Comparison of ENCODE assay signal across 34 cellular contexts in the genomic region with DNA sequence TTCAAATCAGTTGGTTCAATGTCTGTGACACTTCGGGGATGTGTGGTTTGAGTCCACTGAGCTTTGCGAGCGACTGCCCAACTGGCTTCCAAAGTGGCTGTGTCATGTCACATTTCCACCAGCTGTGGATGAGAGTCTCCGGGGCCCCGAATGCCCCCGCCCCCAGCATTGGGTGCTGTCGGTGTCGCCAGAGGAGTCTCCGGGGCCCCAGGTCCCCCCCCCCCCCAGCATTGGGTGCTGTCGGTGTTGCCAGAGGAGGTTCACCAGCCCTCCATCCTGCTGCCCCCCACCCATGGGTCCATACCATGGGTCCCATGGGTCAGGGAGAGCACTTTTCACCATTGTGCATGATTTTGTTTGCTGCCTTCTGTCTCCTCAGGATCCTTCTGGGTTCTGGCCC.
"Had no signal": no experiment of that assay in that cellular context is flagged by ENCODE, and none has a peak within 500 bp of the region (broad histone marks: within the 10 kb centered on the region; RNA-seq: fewer than 3 reads in every experiment).

No MANE protein-coding gene starts in this region.

- H3K27me3 Mint-ChIP-seq: activated B cell treated with CpG ODN at 0.5 μM for 24 hours; activated CD4-positive, alpha-beta memory T cell treated with anti-CD3 and anti-CD28 coated beads for 36 hours; activated CD4-positive, alpha-beta T cell treated with anti-CD3 and anti-CD28 coated beads, Interleukin-2, amount 10 ng/mL, durations not matched to agents 24 days and 14 days; activated CD8-positive, alpha-beta T cell treated with anti-CD3 and anti-CD28 coated beads for 36 hours; activated naive CD8-positive, alpha-beta T cell treated with anti-CD3 and anti-CD28 coated beads for 36 hours; activated T-helper 17 cell treated with anti-CD3 and anti-CD28 coated beads, Interleukin-2, amount 50 U/mL, for 72 hours had no signal

- H3K9me3 Mint-ChIP-seq: activated CD4-positive, alpha-beta T cell treated with anti-CD3 and anti-CD28 coated beads, Interleukin-2, amount 10 ng/mL, durations not matched to agents 24 days and 14 days had no signal

- H3K27ac Mint-ChIP-seq: activated B cell treated with CpG ODN at 0.5 μM for 24 hours; activated CD4-positive, alpha-beta memory T cell treated with anti-CD3 and anti-CD28 coated beads for 36 hours; activated CD4-positive, alpha-beta T cell treated with anti-CD3 and anti-CD28 coated beads, Interleukin-2, amount 10 ng/mL, durations not matched to agents 24 days and 14 days; activated CD8-positive, alpha-beta T cell treated with anti-CD3 and anti-CD28 coated beads for 36 hours; activated naive CD4-positive, alpha-beta T cell treated with anti-CD3 and anti-CD28 coated beads for 36 hours; activated naive CD4-positive, alpha-beta T cell treated with anti-CD3 and anti-CD28 coated beads, Interleukin-2, amount 50 U/mL, for 72 hours; activated naive CD8-positive, alpha-beta T cell treated with anti-CD3 and anti-CD28 coated beads for 36 hours; activated T-cell treated with anti-CD3 and anti-CD28 coated beads, Interleukin-2, amount 50 U/mL, for 72 hours; activated T-helper 1 cell treated with anti-CD3 and anti-CD28 coated beads, Interleukin-12 subunit alpha, Interleukin-12 subunit beta, Interleukin-2, Interleukin-4 antibody, amounts not matched to agents 30 ng/mL and 10 ng/mL and 1 ng/mL, durations not matched to agents 14 hours and 24 hours and 36 hours; activated T-helper 17 cell treated with anti-CD3 and anti-CD28 coated beads, Interleukin-2, amount 50 U/mL, for 72 hours; T-helper 1 cell treated with Interleukin-12 subunit alpha and Interleukin-12 subunit beta and Interleukin-4 antibody, amounts not matched to agents 30 μg/mL and 1 μg/mL, for 36 hours; T-helper 2 cell treated with Interferon-gamma antibody and Interleukin-4, amounts not matched to agents 5 μg/mL and 100 μg/mL, for 36 hours had no signal

- H3K36me3 Mint-ChIP-seq: activated naive CD8-positive, alpha-beta T cell treated with anti-CD3 and anti-CD28 coated beads for 36 hours had no signal

- H3K27me3 ChIP-seq: adrenal gland, body of pancreas, brain microvascular endothelial cell, breast epithelium had no signal

- DNase-seq: activated B cell treated with CpG ODN at 0.5 μM for 24 hours; activated CD4-positive, alpha-beta memory T cell treated with anti-CD3 and anti-CD28 coated beads for 36 hours; activated CD4-positive, alpha-beta T cell treated with anti-CD3 and anti-CD28 coated beads for 4 hours; activated CD4-positive, alpha-beta T cell treated with anti-CD3 and anti-CD28 coated beads, Interleukin-2, amount 10 ng/mL, durations not matched to agents 24 days and 14 days; activated CD4-positive, alpha-beta T cell treated with anti-CD3 and anti-CD28 coated beads, Interleukin-2, amount 50 U/mL, for 1 hour; activated CD4-positive, alpha-beta T cell treated with anti-CD3 and anti-CD28 coated beads, Interleukin-2, amount 50 U/mL, for 4 hours; activated CD4-positive, CD25-positive, alpha-beta regulatory T cell treated with anti-CD3 and anti-CD28 coated beads, Interleukin-2, amount 50 U/mL, for 72 hours; activated CD8-positive, alpha-beta T cell treated with anti-CD3 and anti-CD28 coated beads for 36 hours; activated effector memory CD4-positive, alpha-beta T cell treated with anti-CD3 and anti-CD28 coated beads, Interleukin-2, amount 50 U/mL, for 16 hours; activated gamma-delta T cell treated with Interleukin-2 at 50 U/mL for 16 hours; activated naive CD4-positive, alpha-beta T cell; activated naive CD4-positive, alpha-beta T cell treated with anti-CD3 and anti-CD28 coated beads for 36 hours; activated naive CD4-positive, alpha-beta T cell treated with anti-CD3 and anti-CD28 coated beads, Interleukin-2, amount 50 U/mL, for 16 hours; activated naive CD8-positive, alpha-beta T cell treated with anti-CD3 and anti-CD28 coated beads for 36 hours; activated T-cell treated with anti-CD3 and anti-CD28 coated beads for 4 hours; activated T-cell treated with anti-CD3 and anti-CD28 coated beads, Interleukin-2, amount 50 U/mL, for 1 hour; activated T-cell treated with anti-CD3 and anti-CD28 coated beads, Interleukin-2, amount 50 U/mL, for 4 hours; activated T-cell treated with anti-CD3 and anti-CD28 coated beads, Interleukin-2, amount 50 U/mL, for 72 hours; amniotic stem cell; aorta; body of pancreas; brain microvascular endothelial cell; central memory CD4-positive, alpha-beta T cell; T-helper 1 cell; T-helper 2 cell; T-helper 9 cell had no signal

- H3K4me1 Mint-ChIP-seq: activated B cell treated with CpG ODN at 0.5 μM for 24 hours; activated naive CD8-positive, alpha-beta T cell treated with anti-CD3 and anti-CD28 coated beads for 36 hours had no signal

- H3K36me3 ChIP-seq: adrenal gland, brain microvascular endothelial cell, breast epithelium had no signal

- H3K4me3 Mint-ChIP-seq: activated B cell treated with CpG ODN at 0.5 μM for 24 hours; activated CD4-positive, alpha-beta memory T cell treated with anti-CD3 and anti-CD28 coated beads for 36 hours; activated CD4-positive, alpha-beta T cell treated with anti-CD3 and anti-CD28 coated beads, Interleukin-2, amount 10 ng/mL, durations not matched to agents 24 days and 14 days; activated CD8-positive, alpha-beta T cell treated with anti-CD3 and anti-CD28 coated beads for 36 hours; activated naive CD4-positive, alpha-beta T cell treated with anti-CD3 and anti-CD28 coated beads for 36 hours; activated naive CD8-positive, alpha-beta T cell treated with anti-CD3 and anti-CD28 coated beads for 36 hours; activated T-cell treated with anti-CD3 and anti-CD28 coated beads, Interleukin-2, amount 50 U/mL, for 4 hours; activated T-cell treated with anti-CD3 and anti-CD28 coated beads, Interleukin-2, amount 50 U/mL, for 72 hours; activated T-helper 1 cell treated with anti-CD3 and anti-CD28 coated beads, Interleukin-12 subunit alpha, Interleukin-12 subunit beta, Interleukin-2, Interleukin-4 antibody, amounts not matched to agents 30 ng/mL and 10 ng/mL and 1 ng/mL, durations not matched to agents 14 hours and 24 hours and 36 hours; activated T-helper 17 cell treated with anti-CD3 and anti-CD28 coated beads, Interleukin-2, amount 50 U/mL, for 72 hours; T-helper 1 cell treated with Interleukin-12 subunit alpha and Interleukin-12 subunit beta and Interleukin-4 antibody, amounts not matched to agents 30 μg/mL and 1 μg/mL, for 36 hours; T-helper 2 cell treated with Interferon-gamma antibody and Interleukin-4, amounts not matched to agents 5 μg/mL and 100 μg/mL, for 36 hours had no signal

- H3K4me3 ChIP-seq: adrenal gland, body of pancreas, breast epithelium had no signal

- H3K27ac ChIP-seq: adrenal gland, body of pancreas, brain microvascular endothelial cell, breast epithelium, VCaP had no signal

- H3K4me1 ChIP-seq: adrenal gland, body of pancreas, breast epithelium had no signal
